ENCODE assay signal across 2 cellular contexts in genomic region chr1:201694615-201695335, GRCh38.
TF ChIP-seq lines count a peak whose summit lies in the region.

No MANE protein-coding gene starts in this region.

TF ChIP-seq in SK-N-SH, 30 proteins besides CTCF, POLR2A, EP300 and RAD21 (continued from another document):
- no peak for TF ChIP-seq TCF12 (IDR thresholded peaks at IDR 0.05)

TF ChIP-seq in SK-N-SH treated with all-trans-retinoic acid at 6 μM for 48 hours, 23 proteins besides CTCF, POLR2A, EP300 and RAD21 (continued from another document):
- TF ChIP-seq PATZ1 (CRISPR knock-in tag; IDR thresholded peaks at IDR 0.05; ENCODE audit: borderline replicate concordance), result no peak
- TF ChIP-seq ZFP3 (CRISPR knock-in tag; IDR thresholded peaks at IDR 0.05), result no peak
- TF ChIP-seq ZNF70 (CRISPR knock-in tag; IDR thresholded peaks at IDR 0.05), result no peak
- no peak for TF ChIP-seq GLIS3 (CRISPR knock-in tag; IDR thresholded peaks at IDR 0.05)
- TF ChIP-seq ESRRG (CRISPR knock-in tag; IDR thresholded peaks at IDR 0.05), result no peak
- no peak for TF ChIP-seq ARNTL (CRISPR knock-in tag; IDR thresholded peaks at IDR 0.05; ENCODE audit: borderline replicate concordance, low read depth)
- TF ChIP-seq OSR1 (CRISPR knock-in tag; IDR thresholded peaks at IDR 0.05), result no peak
- TF ChIP-seq BACH2 (CRISPR knock-in tag; IDR thresholded peaks at IDR 0.05; ENCODE audit: borderline replicate concordance), result no peak
- TF ChIP-seq ZC3H10 (CRISPR knock-in tag; IDR thresholded peaks at IDR 0.05), result no peak
- TF ChIP-seq ZFP30 (CRISPR knock-in tag; IDR thresholded peaks at IDR 0.05), result no peak
